ENCODE assay signal across 22 cellular contexts in the genomic region with DNA sequence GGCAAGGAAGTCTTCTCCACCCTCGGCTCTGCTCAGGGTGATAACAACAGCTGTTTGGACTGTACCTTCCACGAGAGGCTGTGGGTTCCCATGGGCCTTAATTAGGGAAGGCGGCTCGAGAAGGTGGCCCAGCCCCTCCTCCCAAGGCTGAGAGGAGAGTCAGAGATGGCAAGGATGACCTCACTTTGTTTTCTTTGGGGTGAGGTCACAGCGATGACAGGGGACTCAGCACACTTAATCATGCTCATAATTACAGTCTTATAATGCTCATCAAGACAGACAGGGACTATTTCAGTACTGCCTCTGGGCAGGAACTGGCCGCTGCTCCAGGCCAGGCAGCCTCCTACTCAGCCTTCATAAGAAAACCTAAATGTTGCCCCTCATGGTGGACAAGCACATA. TPM values are rescaled to one million over a fixed set of nuclear protein-coding genes. Genes with fewer than 3 reads are reported as not detected.
"Had no signal": no experiment of that assay in that cellular context is flagged by ENCODE, and none has a peak within 500 bp of the region (broad histone marks: within the 10 kb centered on the region; RNA-seq: fewer than 3 reads in every experiment).

No MANE protein-coding gene starts in this region.

- H3K27ac ChIP-seq: breast epithelium, right lobe of liver, spleen had no signal

- H3K36me3 Mint-ChIP-seq: activated naive CD4-positive, alpha-beta T cell treated with anti-CD3 and anti-CD28 coated beads, Interleukin-2, amount 10 ng/mL, durations not matched to agents 7 days and 5 days; stimulated activated memory B cell treated with anti-CD40 and anti-IgM and Interleukin-4, amounts not matched to agents 10 μg/mL and 1 μg/mL and 100 μg/mL, for 72 hours had no signal

- H3K27ac Mint-ChIP-seq: activated CD4-positive, alpha-beta T cell treated with anti-CD3 and anti-CD28 coated beads, Interleukin-2, amount 10 ng/mL, durations not matched to agents 7 days and 5 days; activated CD8-positive, alpha-beta T cell treated with anti-CD3 and anti-CD28 coated beads, Interleukin-2, amount 10 ng/mL, durations not matched to agents 7 days and 5 days; activated naive CD4-positive, alpha-beta T cell treated with anti-CD3 and anti-CD28 coated beads, Interleukin-2, amount 10 ng/mL, durations not matched to agents 7 days and 5 days; naive thymus-derived CD4-positive, alpha-beta T cell; stimulated activated memory B cell treated with anti-CD40 and anti-IgM and Interleukin-4, amounts not matched to agents 10 μg/mL and 1 μg/mL and 100 μg/mL, for 72 hours had no signal

- DNase-seq: activated CD4-positive, alpha-beta T cell treated with anti-CD3 and anti-CD28 coated beads, Interleukin-2, amount 10 ng/mL, durations not matched to agents 7 days and 5 days; activated CD8-positive, alpha-beta memory T cell treated with anti-CD3 and anti-CD28 coated beads, Interleukin-2, amount 50 U/mL, for 4 hours; activated CD8-positive, alpha-beta T cell treated with anti-CD3 and anti-CD28 coated beads, Interleukin-2, amount 10 ng/mL, durations not matched to agents 7 days and 5 days; activated naive CD4-positive, alpha-beta T cell treated with anti-CD3 and anti-CD28 coated beads, Interleukin-2, amount 10 ng/mL, durations not matched to agents 7 days and 5 days; activated T-cell treated with anti-CD3 and anti-CD28 coated beads, Interleukin-2, amount 50 U/mL, for 4 hours; cerebellar nuclear complex; effector memory CD4-positive, alpha-beta T cell; foreskin fibroblast; left cardiac atrium; mesendoderm; naive thymus-derived CD4-positive, alpha-beta T cell; spleen; stimulated activated CD4-positive, alpha-beta T cell treated with anti-CD3 and anti-CD28 coated beads, Interleukin-4, amount 100 ng/mL, for 4 hours; T1000 had no signal

- H3K36me3 ChIP-seq: breast epithelium, right lobe of liver, spleen had no signal

- H3K4me1 ChIP-seq: breast epithelium, right lobe of liver, spleen had no signal

- FAIRE-seq: astrocyte had no signal

- H3K9me3 ChIP-seq: right lobe of liver had no signal

- H3K27me3 ChIP-seq: breast epithelium, right lobe of liver had no signal

- ATAC-seq: activated CD4-positive, CD25-positive, alpha-beta regulatory T cell treated with anti-CD3 and anti-CD28 coated beads, Interleukin-2, amount 50 U/mL, for 24 hours; activated CD8-positive, alpha-beta T cell treated with anti-CD3 and anti-CD28 coated beads, Interleukin-2, amount 10 ng/mL, durations not matched to agents 7 days and 5 days; activated T-cell treated with anti-CD3 and anti-CD28 coated beads, Interleukin-2, amount 50 U/mL, for 4 hours; left cardiac atrium; naive thymus-derived CD4-positive, alpha-beta T cell; right lobe of liver; stimulated activated memory B cell treated with anti-CD40 and anti-IgM and Interleukin-4, amounts not matched to agents 10 μg/mL and 1 μg/mL and 100 μg/mL, for 72 hours had no signal

- H3K9me3 Mint-ChIP-seq: activated T-cell treated with anti-CD3 and anti-CD28 coated beads, Interleukin-2, amount 50 U/mL, for 4 hours had no signal

- H3K4me3 ChIP-seq: breast epithelium, right lobe of liver, spleen had no signal

RNA-seq across cellular contexts. Expression of a gene that starts 19.7 kb away (rescaled TPM):
- total RNA-seq: activated CD4-positive, alpha-beta T cell treated with anti-CD3 and anti-CD28 coated beads, Interleukin-2, amount 10 ng/mL, durations not matched to agents 7 days and 5 days; activated CD8-positive, alpha-beta T cell treated with anti-CD3 and anti-CD28 coated beads, Interleukin-2, amount 10 ng/mL, durations not matched to agents 7 days and 5 days; activated T-cell treated with anti-CD3 and anti-CD28 coated beads, Interleukin-2, amount 50 U/mL, for 4 hours; glomerular endothelial cell; naive thymus-derived CD4-positive, alpha-beta T cell; pulmonary artery endothelial cell had no signal
- polyA plus RNA-seq: naive thymus-derived CD4-positive, alpha-beta T cell had no signal

RNA-seq across cellular contexts. Expression of a gene that starts 54.0 kb away (rescaled TPM):
- total RNA-seq: activated CD4-positive, alpha-beta T cell treated with anti-CD3 and anti-CD28 coated beads, Interleukin-2, amount 10 ng/mL, durations not matched to agents 7 days and 5 days; activated CD8-positive, alpha-beta T cell treated with anti-CD3 and anti-CD28 coated beads, Interleukin-2, amount 10 ng/mL, durations not matched to agents 7 days and 5 days; activated T-cell treated with anti-CD3 and anti-CD28 coated beads, Interleukin-2, amount 50 U/mL, for 4 hours; glomerular endothelial cell; left cardiac atrium; naive thymus-derived CD4-positive, alpha-beta T cell; osteocyte; pulmonary artery endothelial cell had no signal
